In the genomic region with DNA sequence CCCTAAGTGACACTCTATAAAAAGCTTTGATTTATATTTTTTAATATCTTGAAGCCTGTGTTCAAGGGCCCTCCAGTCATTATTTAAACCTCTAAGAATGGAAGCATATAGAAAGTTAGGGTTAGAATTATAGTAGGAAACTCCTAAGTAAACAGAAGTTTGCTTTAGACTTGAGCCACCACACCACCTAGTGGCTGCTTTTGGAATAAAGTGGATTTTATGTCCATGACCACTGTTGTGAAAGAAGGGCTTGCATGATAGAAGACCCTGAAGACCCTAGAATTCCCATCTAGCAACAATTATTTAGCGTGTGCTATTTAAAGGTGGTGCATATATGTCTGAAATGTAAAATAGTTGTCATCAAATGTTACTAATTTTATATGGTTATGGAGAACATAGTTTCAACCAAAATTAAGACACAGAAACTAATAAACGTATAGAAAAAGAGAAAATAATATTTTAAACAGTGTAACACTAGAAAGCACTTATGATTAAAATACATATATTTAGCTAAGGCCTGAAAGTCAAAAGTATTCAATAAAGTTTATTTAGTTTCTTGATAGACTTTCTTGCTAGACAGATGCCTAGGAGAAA, we compare ENCODE assay signal across 8 cellular contexts. TPM values are rescaled to one million over a fixed set of nuclear protein-coding genes. Genes with fewer than 3 reads are reported as not detected.
DNase-seq lines count a peak whose midpoint lies in the region; ATAC-seq, FAIRE-seq and TF ChIP-seq lines count a peak whose summit lies in the region.

No MANE protein-coding gene starts in this region.

- no peak for FAIRE-seq in GM12892 (lab: Jason Lieb, UNC)

- POLR2A ChIA-PET in SK-N-SH (lab: Yijun Ruan, JAX), result no interaction called here

- H3K27ac ChIP-seq in left ventricle myocardium inferior (replicated peaks), result no peak overlapping the region
- no peak overlapping the region for H3K27ac ChIP-seq in SK-N-SH (ENCODE audit: low read depth in 2 of 2, low read length in 1 of 2)

- peak; percentile 67 for TF ChIP-seq RAD21 in SK-N-SH (IDR thresholded peaks at IDR 0.05; ENCODE audit: low read length)

- DNase-seq in left ventricle myocardium inferior (no peak), Right ventricle myocardium inferior (ENCODE audit: missing footprints) (no peak), KG1 (lab: John Stamatoyannopoulos, UW) (peak; percentile 41), SK-N-SH (peak; percentile 33), fibroblast of pulmonary artery (ENCODE audit: low read depth) (peak; percentile 67), renal cortical epithelial cell (ENCODE audit: low read depth) (peak; percentile 45), GM12892 (ENCODE audit: insufficient read length) (no peak)

- TF ChIP-seq CTCF in left ventricle myocardium inferior (IDR thresholded peaks at IDR 0.05; ENCODE audit: borderline replicate concordance) (peak; percentile 75), SK-N-SH (IDR thresholded peaks at IDR 0.05) (peak; percentile 87), fibroblast of pulmonary artery (IDR thresholded peaks at IDR 0.05; ENCODE audit: low read length, missing control alignments) (peak; percentile 88)

- intact Hi-C loops in left ventricle myocardium inferior (cut with micrococcal nuclease) (no loop called here), Right ventricle myocardium inferior (cut with DNase I) (no loop called here)

- H3K36me3 ChIP-seq in left ventricle myocardium inferior, result no peaks in the 10 kb centered on the region
- no peaks in the 10 kb centered on the region for H3K36me3 ChIP-seq in SK-N-SH (replicated peaks in 1 of 2; ENCODE audit: control insufficient read depth in 1 of 2, insufficient read depth in 2 of 2, low read length in 1 of 2)

- no peak overlapping the region for H2AFZ ChIP-seq in SK-N-SH (ENCODE audit: low read depth)

- whole genome bisulfite sequencing in SK-N-SH (ENCODE audit: low lambda C conversion rate), result 45% methylated on average over 2 of the region's 2 CpGs

- ATAC-seq in Right ventricle myocardium inferior (no peak), GM21717 (IDR thresholded peaks at IDR 0.05; ENCODE audit: unreplicated experiment) (peak; percentile 83)

- H3K4me2 ChIP-seq in SK-N-SH, result no peak overlapping the region

- H3F3A ChIP-seq in SK-N-SH (replicated peaks; ENCODE audit: insufficient read depth), result no peaks in the 10 kb centered on the region

- CTCF ChIA-PET in SK-N-SH (lab: Yijun Ruan, JAX), result interaction anchor here (0.6 to 4.7 kb wide), 29 partner anchors 9 to 858 kb away, joined by 3 to 31 read pairs (median 4); a partner anchor contains a TSS

- TF ChIP-seq EP300 in SK-N-SH (IDR thresholded peaks at IDR 0.05; ENCODE audit: borderline replicate concordance in 1 of 2, low read depth in 1 of 2, low read length in 1 of 2), result no peak

- no peaks in the 10 kb centered on the region for H3K9me2 ChIP-seq in SK-N-SH

- H3K27me3 ChIP-seq in left ventricle myocardium inferior (ENCODE audit: low read depth) (no peaks in the 10 kb centered on the region), SK-N-SH (ENCODE audit: insufficient read depth) (no peaks in the 10 kb centered on the region)

- no peak for TF ChIP-seq POLR2A in GM12892 (IDR thresholded peaks at IDR 0.05; ENCODE audit: low read depth, low read length)

- H3K9ac ChIP-seq in SK-N-SH, result no peak overlapping the region

- no peaks in the 10 kb centered on the region for H3K4me1 ChIP-seq in left ventricle myocardium inferior
- H3K4me1 ChIP-seq in SK-N-SH (ENCODE audit: control insufficient read depth in 1 of 2, insufficient read depth in 2 of 2, low read depth in 1 of 2, low read length in 1 of 2), result no peaks in the 10 kb centered on the region

- H3K9me3 ChIP-seq in left ventricle myocardium inferior (replicated peaks) (no peaks in the 10 kb centered on the region), SK-N-SH (no peaks in the 10 kb centered on the region)

- H3K4me3 ChIP-seq in left ventricle myocardium inferior (no peak overlapping the region), SK-N-SH (ENCODE audit: low read depth in 2 of 2, low read length in 1 of 2) (no peak overlapping the region), fibroblast of pulmonary artery (replicated peaks; ENCODE audit: low read depth, low read length) (no peak overlapping the region)

- H4K20me1 ChIP-seq in SK-N-SH (ENCODE audit: insufficient read depth), result no peaks in the 10 kb centered on the region

- no peaks in the 10 kb centered on the region for H3K79me2 ChIP-seq in SK-N-SH (ENCODE audit: insufficient read depth)

TF ChIP-seq in SK-N-SH, 30 proteins besides CTCF, POLR2A, EP300 and RAD21:
- TF ChIP-seq SMC3 (IDR thresholded peaks at IDR 0.05; ENCODE audit: low read depth, low read length) (peak; percentile 40; the same call in 1 of the 2 replicates), RXRA (IDR thresholded peaks at IDR 0.05; ENCODE audit: borderline replicate concordance, low read depth) (no peak)
- TF ChIP-seq, protein P1, sequence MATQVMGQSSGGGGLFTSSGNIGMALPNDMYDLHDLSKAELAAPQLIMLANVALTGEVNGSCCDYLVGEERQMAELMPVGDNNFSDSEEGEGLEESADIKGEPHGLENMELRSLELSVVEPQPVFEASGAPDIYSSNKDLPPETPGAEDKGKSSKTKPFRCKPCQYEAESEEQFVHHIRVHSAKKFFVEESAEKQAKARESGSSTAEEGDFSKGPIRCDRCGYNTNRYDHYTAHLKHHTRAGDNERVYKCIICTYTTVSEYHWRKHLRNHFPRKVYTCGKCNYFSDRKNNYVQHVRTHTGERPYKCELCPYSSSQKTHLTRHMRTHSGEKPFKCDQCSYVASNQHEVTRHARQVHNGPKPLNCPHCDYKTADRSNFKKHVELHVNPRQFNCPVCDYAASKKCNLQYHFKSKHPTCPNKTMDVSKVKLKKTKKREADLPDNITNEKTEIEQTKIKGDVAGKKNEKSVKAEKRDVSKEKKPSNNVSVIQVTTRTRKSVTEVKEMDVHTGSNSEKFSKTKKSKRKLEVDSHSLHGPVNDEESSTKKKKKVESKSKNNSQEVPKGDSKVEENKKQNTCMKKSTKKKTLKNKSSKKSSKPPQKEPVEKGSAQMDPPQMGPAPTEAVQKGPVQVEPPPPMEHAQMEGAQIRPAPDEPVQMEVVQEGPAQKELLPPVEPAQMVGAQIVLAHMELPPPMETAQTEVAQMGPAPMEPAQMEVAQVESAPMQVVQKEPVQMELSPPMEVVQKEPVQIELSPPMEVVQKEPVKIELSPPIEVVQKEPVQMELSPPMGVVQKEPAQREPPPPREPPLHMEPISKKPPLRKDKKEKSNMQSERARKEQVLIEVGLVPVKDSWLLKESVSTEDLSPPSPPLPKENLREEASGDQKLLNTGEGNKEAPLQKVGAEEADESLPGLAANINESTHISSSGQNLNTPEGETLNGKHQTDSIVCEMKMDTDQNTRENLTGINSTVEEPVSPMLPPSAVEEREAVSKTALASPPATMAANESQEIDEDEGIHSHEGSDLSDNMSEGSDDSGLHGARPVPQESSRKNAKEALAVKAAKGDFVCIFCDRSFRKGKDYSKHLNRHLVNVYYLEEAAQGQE (IDR thresholded peaks at IDR 0.05; ENCODE audit: low read depth, low read length), result no peak

RNA-seq across cellular contexts. Expression of a gene that starts 21.3 kb away (rescaled TPM):
- total RNA-seq in left ventricle myocardium inferior, result 0.22 TPM
- 0.08 TPM for total RNA-seq in Right ventricle myocardium inferior
- 0.39 and 0.67 TPM in 2 replicates for polyA plus RNA-seq in SK-N-SH (2012; rRNA removed)
- polyA plus RNA-seq in SK-N-SH (2012; cell fraction: cytosol; rRNA removed), result 0.54 and 0.70 TPM in 2 replicates
- 0.94 and 1.8 TPM in 2 replicates for polyA plus RNA-seq in SK-N-SH (2012; cell fraction: nucleus; rRNA removed)
- 0.87 and 8.7 TPM in 2 replicates for total RNA-seq in renal cortical epithelial cell
- 0.42 TPM for polyA plus RNA-seq in GM12892 (2012; ENCODE audit: missing spikeins)

RNA-seq across cellular contexts. Expression of a gene that starts 21.4 kb away (rescaled TPM):
- total RNA-seq in left ventricle myocardium inferior (0.33 TPM), Right ventricle myocardium inferior (0.49 TPM), renal cortical epithelial cell (0.15 TPM in 1 of 2 replicates, not detected in the other)
- polyA plus RNA-seq in SK-N-SH (2012; rRNA removed), result 0.05 and 0.06 TPM in 2 replicates
- polyA plus RNA-seq in SK-N-SH (2012; cell fraction: cytosol; rRNA removed), result 0.08 TPM in 1 of 2 replicates, not detected in the other
- polyA plus RNA-seq in SK-N-SH (2012; cell fraction: nucleus; rRNA removed), result 0.27 and 0.38 TPM in 2 replicates
- not detected for polyA plus RNA-seq in GM12892 (2012; ENCODE audit: missing spikeins)

Comparison
In these comparisons a context has a peak if more than half of its experiments do, and no peak if none do; other contexts are left out.
1. DNase-seq: peak in KG1 (single experiment), SK-N-SH (single experiment), fibroblast of pulmonary artery (single experiment) and renal cortical epithelial cell (single experiment); none in left ventricle myocardium inferior (single experiment), Right ventricle myocardium inferior (single experiment) and GM12892 (single experiment).
2. Peak in every context shown above with its lines, with median percentiles within 50 percentile points of each other: CTCF ChIP-seq.